In genomic region chr4:182600093-182600492, GRCh38 we compare ENCODE assay signal across 20 cellular contexts.
DNase-seq lines count a peak whose midpoint lies in the region; ATAC-seq, FAIRE-seq and TF ChIP-seq lines count a peak whose summit lies in the region.
"Had no signal": no experiment of that assay in that cellular context is flagged by ENCODE, and none has a peak within 500 bp of the region (broad histone marks: within the 10 kb centered on the region; RNA-seq: fewer than 3 reads in every experiment).

No MANE protein-coding gene starts in this region.

- dilution Hi-C loops in endothelial cell of umbilical vein (cut with MboI; ENCODE audit: extremely low pct_ligation_motif_present, low sequenced_read_pairs) = no loop called here

- ATAC-seq in GM21515 (IDR thresholded peaks at IDR 0.05; ENCODE audit: unreplicated experiment) = no peak
- ATAC-seq: left colon; natural killer cell treated with Interleukin-12 subunit alpha and Interleukin-12 subunit beta and Interleukin-15 and Interleukin-18, amount 100 ng/mL, for 72 hours had no signal

- DNase-seq in D721Med (ENCODE audit: insufficient read length, low spot score) (no peak), GM04504 (ENCODE audit: low read depth) (peak; percentile 21), NCI-H2171 treated with DMSO at 0.1 percent for 48 hours (lab: John Stamatoyannopoulos, UW) (peak; percentile 51), endothelial cell of umbilical vein (ENCODE audit: low read depth, low spot score) (no peak), RCC 7860 (ENCODE audit: low spot score) (no peak)
- DNase-seq in activated effector memory CD4-positive, alpha-beta T cell treated with anti-CD3 and anti-CD28 coated beads, Interleukin-2, amount 50 U/mL, for 16 hours = no peak
- DNase-seq: activated CD4-positive, alpha-beta T cell treated with anti-CD3 and anti-CD28 coated beads for 48 hours; activated effector memory CD4-positive, alpha-beta T cell treated with Interleukin-2 at 50 U/mL for 16 hours; amniotic stem cell; Caco-2; caudate nucleus; left colon; sigmoid colon; stimulated activated naive CD4-positive, alpha-beta T cell treated with Interleukin-2 at 50 U/mL for 16 hours; tibial artery had no signal

- CTCF ChIA-PET in endothelial cell of umbilical vein (lab: Charles Lee) = no interaction called here

- H3K9ac ChIP-seq in endothelial cell of umbilical vein (replicated peaks; ENCODE audit: extremely low read depth, insufficient read depth, low read length) = no peak overlapping the region
- H3K9ac ChIP-seq: parathyroid adenoma had no signal

- H3K4me1 ChIP-seq in endothelial cell of umbilical vein (ENCODE audit: control insufficient read depth, extremely low read depth, insufficient read depth, low read length) = peaks cover 21% of the 10 kb centered on the region
- H3K4me1 ChIP-seq: parathyroid adenoma, tibial artery had no signal

- intact Hi-C loops in endothelial cell of umbilical vein (cut with micrococcal nuclease) = loop anchor here (10.0 kb wide), 1 partner anchor 905 kb away; the partner anchor contains the start of gene ING2

- no peak for TF ChIP-seq CTCF in D721Med (IDR thresholded peaks at IDR 0.05; ENCODE audit: insufficient read depth, missing control alignments)
- TF ChIP-seq CTCF in endothelial cell of umbilical vein (IDR thresholded peaks at IDR 0.05; ENCODE audit: extremely low read depth in 1 of 2, insufficient read depth in 1 of 2, low read depth in 1 of 2, low read length in 2 of 2) = no peak

- H3K27ac ChIP-seq in endothelial cell of umbilical vein (ENCODE audit: insufficient read depth, low read depth, low read length) = no peak overlapping the region
- H3K27ac ChIP-seq: parathyroid adenoma, sigmoid colon, tibial artery had no signal

- H3K4me3 ChIP-seq in endothelial cell of umbilical vein (replicated peaks in 1 of 3; ENCODE audit: insufficient read depth in 1 of 3, low read depth in 1 of 3, low read length in 3 of 3) = no peak overlapping the region
- H3K4me3 ChIP-seq: HAP-1, sigmoid colon, tibial artery had no signal

- H4K20me1 ChIP-seq in endothelial cell of umbilical vein (replicated peaks; ENCODE audit: control insufficient read depth, extremely low read depth, insufficient read depth, low read length) = no peaks in the 10 kb centered on the region

- BruUV-seq in endothelial cell of umbilical vein (replicated peaks; lab: Mats Ljungman, UMichigan) = no TSS peak

- no peak overlapping the region for H3K4me2 ChIP-seq in endothelial cell of umbilical vein (ENCODE audit: insufficient read depth, low read length)

- peak overlapping the region; percentile 4 for H2AFZ ChIP-seq in endothelial cell of umbilical vein (ENCODE audit: low read depth, low read length)
- H2AFZ ChIP-seq: parathyroid adenoma had no signal

- H3K36me3 ChIP-seq in endothelial cell of umbilical vein (ENCODE audit: control insufficient read depth in 2 of 2, extremely low read depth in 1 of 2, insufficient read depth in 2 of 2, low read length in 2 of 2) = no peaks in the 10 kb centered on the region
- H3K36me3 ChIP-seq: HAP-1, tibial artery had no signal

- no peaks in the 10 kb centered on the region for H3K9me3 ChIP-seq in endothelial cell of umbilical vein (replicated peaks; ENCODE audit: control insufficient read depth, insufficient read depth, low read length)
- H3K9me3 ChIP-seq: Caco-2, HAP-1, sigmoid colon, tibial artery had no signal

- H3K27me3 ChIP-seq in endothelial cell of umbilical vein (ENCODE audit: control insufficient read depth in 2 of 2, insufficient read depth in 2 of 2, low read length in 2 of 2) = no peaks in the 10 kb centered on the region
- H3K27me3 ChIP-seq: sigmoid colon, tibial artery had no signal

- POLR2A ChIA-PET in endothelial cell of umbilical vein (lab: Charles Lee) = no interaction called here

- H3K79me2 ChIP-seq in endothelial cell of umbilical vein (ENCODE audit: control insufficient read depth, insufficient read depth, low read length) = no peaks in the 10 kb centered on the region
- H3K79me2 ChIP-seq: parathyroid adenoma had no signal

- no peak for TF ChIP-seq POLR2A in endothelial cell of umbilical vein (IDR thresholded peaks at IDR 0.05; ENCODE audit: low read depth, low read length)

- H3K9me1 ChIP-seq in endothelial cell of umbilical vein (replicated peaks; ENCODE audit: control insufficient read depth, extremely low read depth, insufficient read depth, low read length) = no peaks in the 10 kb centered on the region

- peak; percentile 96 for FAIRE-seq in D721Med (lab: Jason Lieb, UNC)
- no peak for FAIRE-seq in endothelial cell of umbilical vein (lab: Jason Lieb, UNC)
- no peak for FAIRE-seq in RCC 7860 (lab: Jason Lieb, UNC)
- FAIRE-seq: TTC549 had no signal

TF ChIP-seq in endothelial cell of umbilical vein, 7 proteins besides CTCF, POLR2A, EP300 and RAD21:
- no peak for TF ChIP-seq MAX (IDR thresholded peaks at IDR 0.05; ENCODE audit: insufficient read depth, insufficient read length)
- TF ChIP-seq FOS (IDR thresholded peaks at IDR 0.05; ENCODE audit: borderline replicate concordance, insufficient read depth, low read length) = no peak
- no peak for TF ChIP-seq JUN (IDR thresholded peaks at IDR 0.05; ENCODE audit: borderline replicate concordance, insufficient read depth, insufficient read length, low read depth)
- no peak for TF ChIP-seq POLR2AphosphoS5 (IDR thresholded peaks at IDR 0.05; ENCODE audit: insufficient read depth, low read depth, low read length)
TF ChIP-seq in endothelial cell of umbilical vein: peak in this region for 0.

Comparison
In these comparisons a context has a peak if more than half of its experiments do, and no peak if none do; other contexts are left out.
1. DNase-seq: peak in GM04504 (single experiment) and NCI-H2171 treated with DMSO at 0.1 percent for 48 hours (single experiment); none in D721Med (single experiment), endothelial cell of umbilical vein (single experiment), RCC 7860 (single experiment) and activated effector memory CD4-positive, alpha-beta T cell treated with anti-CD3 and anti-CD28 coated beads, Interleukin-2, amount 50 U/mL, for 16 hours (single experiment).